In the genomic region with DNA sequence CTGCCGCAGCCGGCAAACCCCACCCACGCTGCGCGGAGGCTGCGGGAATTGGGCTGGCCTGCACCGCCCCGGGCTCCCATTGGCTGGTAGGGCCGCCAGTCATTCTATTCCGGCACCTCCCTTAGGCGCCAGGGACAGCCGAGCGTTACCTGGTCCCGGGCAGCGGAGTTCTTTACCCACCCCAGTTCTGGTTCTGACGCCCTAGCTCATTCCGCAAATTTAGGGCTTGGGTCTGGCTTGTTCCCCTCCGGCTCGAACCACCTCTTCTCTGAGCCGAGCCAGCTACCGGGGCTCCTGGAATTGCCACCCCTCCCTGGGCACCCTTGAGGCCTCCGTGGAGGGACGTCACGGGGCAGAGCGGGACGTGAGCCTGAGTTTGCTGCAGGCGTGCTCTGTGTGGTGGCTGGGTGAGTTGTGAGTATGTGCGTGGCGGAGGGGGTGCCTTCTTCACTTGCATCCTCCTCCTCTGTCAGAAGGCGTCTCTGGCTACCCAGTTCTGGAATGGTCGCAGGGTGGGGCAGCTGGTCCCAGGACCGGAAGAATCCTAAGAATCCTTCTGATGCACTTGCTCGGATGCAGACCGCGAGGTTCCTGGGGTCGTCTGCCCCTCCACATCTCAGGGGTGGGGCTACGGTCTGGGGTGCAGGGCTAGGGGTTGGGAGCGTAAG, we compare ENCODE assay signal across 1 cellular context.
A peak's percentile ranks its signal among the peaks of the same experiment; 100 is the strongest.
TF ChIP-seq lines count a peak whose summit lies in the region.

A gene (minus strand): TSS at position 2 of the 668 bp plus-strand sequence. CDS start 910 bp downstream, outside the sequence.
A gene with protein sequence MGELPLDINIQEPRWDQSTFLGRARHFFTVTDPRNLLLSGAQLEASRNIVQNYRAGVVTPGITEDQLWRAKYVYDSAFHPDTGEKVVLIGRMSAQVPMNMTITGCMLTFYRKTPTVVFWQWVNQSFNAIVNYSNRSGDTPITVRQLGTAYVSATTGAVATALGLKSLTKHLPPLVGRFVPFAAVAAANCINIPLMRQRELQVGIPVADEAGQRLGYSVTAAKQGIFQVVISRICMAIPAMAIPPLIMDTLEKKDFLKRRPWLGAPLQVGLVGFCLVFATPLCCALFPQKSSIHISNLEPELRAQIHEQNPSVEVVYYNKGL (plus strand): TSS at position 107 of the 668 bp plus-strand sequence. CDS start 3,461 bp downstream, outside the sequence.

TF ChIP-seq in HEK293, 187 proteins besides CTCF, POLR2A, EP300 and RAD21 (continued from another document):
- TF ChIP-seq, protein P1, sequence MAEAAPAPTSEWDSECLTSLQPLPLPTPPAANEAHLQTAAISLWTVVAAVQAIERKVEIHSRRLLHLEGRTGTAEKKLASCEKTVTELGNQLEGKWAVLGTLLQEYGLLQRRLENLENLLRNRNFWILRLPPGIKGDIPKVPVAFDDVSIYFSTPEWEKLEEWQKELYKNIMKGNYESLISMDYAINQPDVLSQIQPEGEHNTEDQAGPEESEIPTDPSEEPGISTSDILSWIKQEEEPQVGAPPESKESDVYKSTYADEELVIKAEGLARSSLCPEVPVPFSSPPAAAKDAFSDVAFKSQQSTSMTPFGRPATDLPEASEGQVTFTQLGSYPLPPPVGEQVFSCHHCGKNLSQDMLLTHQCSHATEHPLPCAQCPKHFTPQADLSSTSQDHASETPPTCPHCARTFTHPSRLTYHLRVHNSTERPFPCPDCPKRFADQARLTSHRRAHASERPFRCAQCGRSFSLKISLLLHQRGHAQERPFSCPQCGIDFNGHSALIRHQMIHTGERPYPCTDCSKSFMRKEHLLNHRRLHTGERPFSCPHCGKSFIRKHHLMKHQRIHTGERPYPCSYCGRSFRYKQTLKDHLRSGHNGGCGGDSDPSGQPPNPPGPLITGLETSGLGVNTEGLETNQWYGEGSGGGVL (tag by site-specific recombination; IDR thresholded peaks at IDR 0.05): peak; percentile 19; the same call in 1 of the 2 replicates
